17 cellular contexts compared by ENCODE assay signal in the genomic region with DNA sequence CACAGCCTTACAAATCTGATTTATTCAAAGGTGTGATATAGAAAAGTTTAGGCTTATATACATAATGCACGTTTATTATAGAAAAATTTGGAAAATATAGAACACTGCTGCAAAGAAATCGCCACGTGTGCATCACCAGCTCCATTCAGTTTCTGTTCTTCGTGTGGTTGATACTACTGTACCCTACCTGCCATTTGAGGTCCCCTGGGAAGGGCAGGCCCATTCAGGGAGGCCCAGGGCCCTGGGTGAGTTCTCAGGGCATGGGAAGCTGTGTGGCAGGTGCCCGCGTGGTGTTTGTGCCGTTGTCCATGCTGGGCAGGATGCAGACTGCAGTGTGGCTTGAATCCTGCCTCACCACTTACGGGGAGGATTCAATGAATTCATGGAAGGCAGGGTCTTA.
"Had no signal": no experiment of that assay in that cellular context is flagged by ENCODE, and none has a peak within 500 bp of the region (broad histone marks: within the 10 kb centered on the region; RNA-seq: fewer than 3 reads in every experiment).

No MANE protein-coding gene starts in this region.

- H3K27ac ChIP-seq: SJSA1, SK-N-MC had no signal

- DNase-seq: KBM-7, MV-4-11, NCI-H1092, NCI-H1105 treated with DMSO at 0.1 percent for 48 hours, NCI-H1417 treated with DMSO at 0.1 percent for 48 hours, NCI-H187, NCI-H2029, NCI-H2081 treated with DMSO at 0.1 percent for 48 hours, NCI-H2227 treated with DMSO at 0.1 percent for 48 hours, NCI-H524, NCI-H526 treated with DMSO at 0.1 percent for 48 hours, NCI-H774, Right ventricle myocardium superior, RPMI8226, SIG-M5 had no signal

- H3K27me3 ChIP-seq: SJSA1 had no signal

- H3K4me3 ChIP-seq: SJSA1, SK-N-MC had no signal

- H3K9me3 ChIP-seq: SJSA1 had no signal

- H3K36me3 ChIP-seq: SJSA1 had no signal
